Comparison of ENCODE assay signal across 10 cellular contexts in genomic region chr2:215773728-215774127, GRCh38.
DNase-seq lines count a peak whose midpoint lies in the region; ATAC-seq and TF ChIP-seq lines count a peak whose summit lies in the region.
"Had no signal": no experiment of that assay in that cellular context is flagged by ENCODE, and none has a peak within 500 bp of the region (broad histone marks: within the 10 kb centered on the region; RNA-seq: fewer than 3 reads in every experiment).

No MANE protein-coding gene starts in this region.

- H3K4me1 ChIP-seq in gastroesophageal sphincter, result peaks cover 5 to 45% (median 18%) of the 10 kb centered on the region in 3 donors
- H3K4me1 ChIP-seq in tibial artery, result peaks cover 0 to 41% (median 20%) of the 10 kb centered on the region in 4 donors

- POLR2A ChIA-PET in activated CD4-positive, alpha-beta memory T cell treated with anti-CD3 and anti-CD28 coated beads for 36 hours (lab: Charles Lee), result no interaction called here
- POLR2A ChIA-PET in activated CD4-positive, alpha-beta memory T cell treated with anti-CD3 and anti-CD28 coated beads, Interleukin-2, amount 10 ng/mL, durations not matched to agents 7 days and 5 days (lab: Charles Lee), result no interaction called here

- no peak for TF ChIP-seq POLR2A in gastroesophageal sphincter (IDR thresholded peaks at IDR 0.05)

- H3K27me3 Mint-ChIP-seq in activated CD4-positive, alpha-beta memory T cell treated with anti-CD3 and anti-CD28 coated beads for 36 hours, result peaks cover 7% of the 10 kb centered on the region
- peaks cover 1% of the 10 kb centered on the region for H3K27me3 Mint-ChIP-seq in activated CD4-positive, alpha-beta memory T cell treated with anti-CD3 and anti-CD28 coated beads, Interleukin-2, amount 10 ng/mL, durations not matched to agents 7 days and 5 days

- ATAC-seq in gastroesophageal sphincter (no peak), HG02938 (IDR thresholded peaks at IDR 0.05; ENCODE audit: unreplicated experiment) (no peak), GM18909 (IDR thresholded peaks at IDR 0.05; ENCODE audit: poor library complexity, unreplicated experiment) (no peak)

- no peak for TF ChIP-seq EP300 in gastroesophageal sphincter (IDR thresholded peaks at IDR 0.05)

- in situ Hi-C loops in SK-MEL-5 (cut with HindIII; ENCODE audit: low pct_unique_long_range_greater_than_20kb, low sequenced_read_pairs), result no loop called here

- H3K9me3 ChIP-seq in gastroesophageal sphincter (no peaks in the 10 kb centered on the region), tibial artery (no peaks in the 10 kb centered on the region)

- H3K27ac Mint-ChIP-seq in activated CD4-positive, alpha-beta memory T cell treated with anti-CD3 and anti-CD28 coated beads for 36 hours, result no peak overlapping the region
- H3K27ac Mint-ChIP-seq in activated CD4-positive, alpha-beta memory T cell treated with anti-CD3 and anti-CD28 coated beads, Interleukin-2, amount 10 ng/mL, durations not matched to agents 7 days and 5 days, result no peak overlapping the region

- TF ChIP-seq CTCF in gastroesophageal sphincter (IDR thresholded peaks at IDR 0.05), result no peak
- TF ChIP-seq CTCF in tibial artery (IDR thresholded peaks at IDR 0.05), result no peak

- DNase-seq in activated CD4-positive, alpha-beta memory T cell treated with anti-CD3 and anti-CD28 coated beads for 36 hours, result peak; percentile 12
- DNase-seq in activated CD4-positive, alpha-beta memory T cell treated with anti-CD3 and anti-CD28 coated beads, Interleukin-2, amount 10 ng/mL, durations not matched to agents 7 days and 5 days, result no peak
- DNase-seq in SK-MEL-5 (ENCODE audit: low read depth, low spot score) (peak; percentile 90), tibial artery (peak; percentile 63 to 78), NCI-H774 (lab: John Stamatoyannopoulos, UW) (no peak)
- DNase-seq: C1 segment of cervical spinal cord, kidney had no signal

- no peaks in the 10 kb centered on the region for H3K36me3 Mint-ChIP-seq in activated CD4-positive, alpha-beta memory T cell treated with anti-CD3 and anti-CD28 coated beads for 36 hours
- no peaks in the 10 kb centered on the region for H3K36me3 Mint-ChIP-seq in activated CD4-positive, alpha-beta memory T cell treated with anti-CD3 and anti-CD28 coated beads, Interleukin-2, amount 10 ng/mL, durations not matched to agents 7 days and 5 days (ENCODE audit: low read depth)

- no peaks in the 10 kb centered on the region for H3K36me3 ChIP-seq in gastroesophageal sphincter
- no peaks in the 10 kb centered on the region for H3K36me3 ChIP-seq in tibial artery

- CTCF ChIA-PET in activated CD4-positive, alpha-beta memory T cell treated with anti-CD3 and anti-CD28 coated beads for 36 hours (lab: Charles Lee), result no interaction called here
- CTCF ChIA-PET in activated CD4-positive, alpha-beta memory T cell treated with anti-CD3 and anti-CD28 coated beads, Interleukin-2, amount 10 ng/mL, durations not matched to agents 7 days and 5 days (lab: Charles Lee), result no interaction called here

- no peak overlapping the region for H3K4me3 Mint-ChIP-seq in activated CD4-positive, alpha-beta memory T cell treated with anti-CD3 and anti-CD28 coated beads for 36 hours
- no peak overlapping the region for H3K4me3 Mint-ChIP-seq in activated CD4-positive, alpha-beta memory T cell treated with anti-CD3 and anti-CD28 coated beads, Interleukin-2, amount 10 ng/mL, durations not matched to agents 7 days and 5 days

- no peaks in the 10 kb centered on the region for H3K9me3 Mint-ChIP-seq in activated CD4-positive, alpha-beta memory T cell treated with anti-CD3 and anti-CD28 coated beads for 36 hours
- no peaks in the 10 kb centered on the region for H3K9me3 Mint-ChIP-seq in activated CD4-positive, alpha-beta memory T cell treated with anti-CD3 and anti-CD28 coated beads, Interleukin-2, amount 10 ng/mL, durations not matched to agents 7 days and 5 days

- H3K27me3 ChIP-seq in gastroesophageal sphincter, result no peaks in the 10 kb centered on the region
- no peaks in the 10 kb centered on the region for H3K27me3 ChIP-seq in tibial artery

- no peaks in the 10 kb centered on the region for H3K4me1 Mint-ChIP-seq in activated CD4-positive, alpha-beta memory T cell treated with anti-CD3 and anti-CD28 coated beads for 36 hours (ENCODE audit: low read depth)
- H3K4me1 Mint-ChIP-seq in activated CD4-positive, alpha-beta memory T cell treated with anti-CD3 and anti-CD28 coated beads, Interleukin-2, amount 10 ng/mL, durations not matched to agents 7 days and 5 days, result no peaks in the 10 kb centered on the region

- intact Hi-C loops in activated CD4-positive, alpha-beta memory T cell treated with anti-CD3 and anti-CD28 coated beads for 36 hours (cut with micrococcal nuclease), result no loop called here
- intact Hi-C loops in tibial artery (cut with DNase I; ENCODE audit: low total_unique reads), result no loop called here

- 19 to 40% methylated on average over 1 to 2 of the region's 2 CpGs for WGBS in gastroesophageal sphincter (ENCODE audit: low coverage in 1 of 2), 2 donors

- H3K27ac ChIP-seq in gastroesophageal sphincter, result peak overlapping the region; percentile 69 to 92 (median 77)
- peak overlapping the region in 1 of 2 donors; percentile 55 for H3K27ac ChIP-seq in tibial artery

- H3K4me3 ChIP-seq in gastroesophageal sphincter (no peak overlapping the region), tibial artery (no peak overlapping the region)

Comparison
In these comparisons a context has a peak if more than half of its experiments do, and no peak if none do; other contexts are left out.
1. DNase-seq: peak in activated CD4-positive, alpha-beta memory T cell treated with anti-CD3 and anti-CD28 coated beads for 36 hours (single experiment), SK-MEL-5 (single experiment) and tibial artery (2 of 2); none in activated CD4-positive, alpha-beta memory T cell treated with anti-CD3 and anti-CD28 coated beads, Interleukin-2, amount 10 ng/mL, durations not matched to agents 7 days and 5 days (single experiment) and NCI-H774 (single experiment).